22 cellular contexts compared by ENCODE assay signal in genomic region chr7:73596191-73597065, GRCh38. TPM values are rescaled to one million over a fixed set of nuclear protein-coding genes. Genes with fewer than 3 reads are reported as not detected.
"Had no signal": no experiment of that assay in that cellular context is flagged by ENCODE, and none has a peak within 500 bp of the region (broad histone marks: within the 10 kb centered on the region; RNA-seq: fewer than 3 reads in every experiment).

No MANE protein-coding gene starts in this region.

- H3K4me1 ChIP-seq: esophagus squamous epithelium, heart right ventricle, lower lobe of right lung, parathyroid adenoma, sigmoid colon, testis, tibial artery had no signal

- ATAC-seq: effector memory CD8-positive, alpha-beta T cell; heart right ventricle; left cardiac atrium; left lung; lower lobe of right lung; natural killer cell; stimulated activated naive CD8-positive, alpha-beta T cell treated with anti-CD3 and anti-CD28 coated beads, Interleukin-15, Interleukin-2, amounts not matched to agents 100 U/mL and 50 U/mL, for 24 hours had no signal

- H3K27me3 ChIP-seq: testis had no signal

- H3K36me3 ChIP-seq: esophagus squamous epithelium, heart right ventricle, left lung, lower lobe of right lung, neutrophil, sigmoid colon, tibial artery had no signal

- H3K27ac ChIP-seq: esophagus squamous epithelium, heart right ventricle, left lung, lower lobe of right lung, neutrophil, parathyroid adenoma, sigmoid colon, testis, tibial artery had no signal

- H3K9ac ChIP-seq: parathyroid adenoma had no signal

- DNase-seq: cortex of kidney; effector memory CD8-positive, alpha-beta T cell; erythroblast; esophagus squamous epithelium; foreskin melanocyte; glutamatergic neuron; heart right ventricle; hippocampal formation; left cardiac atrium; lower lobe of right lung; natural killer cell; sigmoid colon; stimulated activated CD4-positive, alpha-beta T cell treated with anti-CD3 and anti-CD28 coated beads, Interleukin-2, amount 100 ng/mL, for 24 hours; stimulated activated CD4-positive, alpha-beta T cell treated with anti-CD3 and anti-CD28 coated beads, Interleukin-4, amount 100 ng/mL, for 4 hours; stimulated activated naive CD8-positive, alpha-beta T cell treated with anti-CD3 and anti-CD28 coated beads, Interleukin-15, Interleukin-2, amounts not matched to agents 100 U/mL and 50 U/mL, for 24 hours; substantia nigra; testis; tibial artery had no signal

- H2AFZ ChIP-seq: parathyroid adenoma had no signal

- H3K4me3 ChIP-seq: esophagus squamous epithelium, heart right ventricle, left lung, lower lobe of right lung, sigmoid colon, testis, tibial artery had no signal

- H3K79me2 ChIP-seq: parathyroid adenoma had no signal

- H3K9me3 ChIP-seq: esophagus squamous epithelium, heart right ventricle, left lung, lower lobe of right lung, neutrophil, sigmoid colon, testis, tibial artery had no signal

RNA-seq across cellular contexts. Expression of gene MLXIPL, which starts 27.9 kb away (rescaled TPM):
- total RNA-seq: dermis microvascular lymphatic vessel endothelial cell, natural killer cell had no signal
